10 cellular contexts compared by ENCODE assay signal in genomic region chr1:38044224-38045215, GRCh38. TPM values are rescaled to one million over a fixed set of nuclear protein-coding genes. Genes with fewer than 3 reads are reported as not detected.
A peak's percentile ranks its signal among the peaks of the same experiment; 100 is the strongest.
DNase-seq lines count a peak whose midpoint lies in the region; ATAC-seq, FAIRE-seq and TF ChIP-seq lines count a peak whose summit lies in the region.
"Had no signal": no experiment of that assay in that cellular context is flagged by ENCODE, and none has a peak within 500 bp of the region (broad histone marks: within the 10 kb centered on the region; RNA-seq: fewer than 3 reads in every experiment).

No MANE protein-coding gene starts in this region.

- DNase-seq in A549 (ENCODE audit: low read depth in 1 of 2, low spot score in 1 of 2) (no peak), GM23248 (peak; percentile 17), mesenchymal stem cell (no peak), GM19240 (ENCODE audit: insufficient read length, low spot score) (no peak), NCI-H446 treated with DMSO at 0.1 percent for 48 hours (lab: John Stamatoyannopoulos, UW) (no peak), NOMO-1 treated with dmso at 0.1 percent for 144 hours (lab: John Stamatoyannopoulos, UW; ENCODE audit: unreplicated experiment) (no peak)
- DNase-seq: GF-D8, NCI-H1105 had no signal

- no peaks in the 10 kb centered on the region for H3K79me1 ChIP-seq in mesenchymal stem cell (replicated peaks; ENCODE audit: low read length, poor library complexity, severe bottlenecking)

- no peak overlapping the region for H2BK12ac ChIP-seq in mesenchymal stem cell (ENCODE audit: low read length in 2 of 2)

- no peak for TF ChIP-seq RAD21 in A549 (conservative IDR thresholded peaks at IDR 0.05 in 1 of 2, IDR thresholded peaks at IDR 0.05 in 1 of 2)

- no peak overlapping the region for H3K14ac ChIP-seq in mesenchymal stem cell (ENCODE audit: low read length in 2 of 2)

- H3K18ac ChIP-seq in mesenchymal stem cell (ENCODE audit: low read depth in 1 of 2, low read length in 2 of 2) = no peak overlapping the region

- no peak for TF ChIP-seq POLR2A in A549 (IDR thresholded peaks at IDR 0.05; ENCODE audit: low read length)

- no peak for TF ChIP-seq EP300 in A549 (IDR thresholded peaks at IDR 0.05)

- no peak for FAIRE-seq in A549 (lab: Jason Lieb, UNC)

- H3K4me1 ChIP-seq in A549 (peaks cover 18% of the 10 kb centered on the region; the same call in 2 of the 3 replicates), GM23248 (ENCODE audit: insufficient read depth) (no peaks in the 10 kb centered on the region), mesenchymal stem cell (ENCODE audit: control insufficient read depth, insufficient read depth, low read depth, low read length) (peaks cover 37% of the 10 kb centered on the region)

- peak overlapping the region in 1 of 2 experiments; percentile 84 for H3K23ac ChIP-seq in mesenchymal stem cell (ENCODE audit: low read length in 2 of 2)

- no peak for TF ChIP-seq CTCF in A549 (IDR thresholded peaks at IDR 0.05)
- TF ChIP-seq CTCF in brain (conservative IDR thresholded peaks at IDR 0.05) = no peak

- peak overlapping the region; percentile 33 for H3K4me3 ChIP-seq in A549
- H3K4me3 ChIP-seq in GM23248 = peak overlapping the region; percentile 50
- H3K4me3 ChIP-seq in mesenchymal stem cell (ENCODE audit: insufficient read depth in 1 of 2, low read depth in 1 of 2, low read length in 2 of 2) = peak overlapping the region; percentile 63 to 75

- no peak for ATAC-seq in A549
- ATAC-seq in HG03520 (IDR thresholded peaks at IDR 0.05; ENCODE audit: unreplicated experiment) = no peak

- H4K20me1 ChIP-seq in GM23248 (ENCODE audit: insufficient read depth) = no peaks in the 10 kb centered on the region

- H3F3A ChIP-seq in GM23248 (ENCODE audit: insufficient read depth) = no peaks in the 10 kb centered on the region

- POLR2A ChIA-PET in A549 (lab: Yijun Ruan, JAX) = no interaction called here

- H3K27me3 ChIP-seq in GM23248 (replicated peaks; ENCODE audit: insufficient read depth) = peaks cover 56% of the 10 kb centered on the region
- H3K27me3 ChIP-seq in mesenchymal stem cell (ENCODE audit: control insufficient read depth in 1 of 2, insufficient read depth in 1 of 2, low read length in 2 of 2) = peaks cover 69 to 81% of the 10 kb centered on the region in 2 experiments

- peaks cover 74% of the 10 kb centered on the region for H3K27me3 Mint-ChIP-seq in brain

- 28% methylated on average over 54 of the region's 70 CpGs for WGBS in A549 (ENCODE audit: missing lambda C conversion rate)
- 6 to 7% methylated on average over 59 to 70 of the region's 70 CpGs for WGBS in GM23248 (ENCODE audit: low coverage in 1 of 2, low lambda C conversion rate in 2 of 2, missing lambda C conversion rate in 2 of 2), 2 experiments
- WGBS in mesenchymal stem cell = 2% methylated on average over 55 of the region's 70 CpGs

- no peak overlapping the region for H2AFZ ChIP-seq in GM23248
- no peak overlapping the region for H2AFZ ChIP-seq in mesenchymal stem cell (ENCODE audit: low read depth, low read length)

- H4K8ac ChIP-seq in mesenchymal stem cell (ENCODE audit: low read length) = no peak overlapping the region

- H3K4me2 ChIP-seq in A549 = peak overlapping the region; percentile 99
- H3K4me2 ChIP-seq in GM23248 (ENCODE audit: unreplicated experiment) = peak overlapping the region; percentile 44
- peak overlapping the region; percentile 90 for H3K4me2 ChIP-seq in mesenchymal stem cell (ENCODE audit: low read length, poor library complexity, severe bottlenecking)

- peaks cover 8% of the 10 kb centered on the region for H3K36me3 Mint-ChIP-seq in brain

- H3K9me2 ChIP-seq in GM23248 (ENCODE audit: insufficient read depth) = no peaks in the 10 kb centered on the region

- peak overlapping the region in 3 of 5 experiments; percentile 66 to 90 (median 80) for H3K27ac Mint-ChIP-seq in brain

- H4K91ac ChIP-seq in mesenchymal stem cell (ENCODE audit: low read length) = no peak overlapping the region

- H3K4ac ChIP-seq in mesenchymal stem cell (ENCODE audit: low read depth in 1 of 2, low read length in 2 of 2) = no peak overlapping the region

- H2AK5ac ChIP-seq in mesenchymal stem cell (ENCODE audit: low read length, severe bottlenecking) = no peak overlapping the region

- no peaks in the 10 kb centered on the region for H3K79me2 ChIP-seq in GM23248 (ENCODE audit: insufficient read depth)

- in situ Hi-C loops in GM23248 (cut with MboI) = no loop called here

- H3K27ac ChIP-seq in A549 (no peak overlapping the region), GM23248 (no peak overlapping the region), mesenchymal stem cell (ENCODE audit: low read length, poor library complexity, severe bottlenecking) (no peak overlapping the region)

- H3K4me3 Mint-ChIP-seq in brain = peak overlapping the region; percentile 87 to 92 (median 90)

- H3K36me3 ChIP-seq in GM23248 (ENCODE audit: low read depth) = no peaks in the 10 kb centered on the region
- H3K36me3 ChIP-seq in mesenchymal stem cell (ENCODE audit: control insufficient read depth in 1 of 2, insufficient read depth in 2 of 2, low read depth in 1 of 2, low read length in 2 of 2) = no peaks in the 10 kb centered on the region

- H3K9ac ChIP-seq in GM23248 (no peak overlapping the region), mesenchymal stem cell (ENCODE audit: low read length) (peak overlapping the region; percentile 63)

- H2BK120ac ChIP-seq in mesenchymal stem cell (ENCODE audit: low read depth, low read length) = no peak overlapping the region

- peaks cover 0 to 6% (median 0%) of the 10 kb centered on the region in 5 experiments for H3K9me3 Mint-ChIP-seq in brain

- H2BK15ac ChIP-seq in mesenchymal stem cell (ENCODE audit: low read depth, poor library complexity, severe bottlenecking) = no peak overlapping the region

- CTCF ChIA-PET in A549 (lab: Yijun Ruan, JAX) = interaction anchor here (0.5 to 0.9 kb wide), 3 partner anchors 27 to 955 kb away, joined by 3 to 4 read pairs (median 3); no protein-coding TSS in a partner anchor

- no peak overlapping the region for H2BK5ac ChIP-seq in mesenchymal stem cell (ENCODE audit: low read depth, low read length, poor library complexity, severe bottlenecking)

- H3K9me3 ChIP-seq in A549 = no peaks in the 10 kb centered on the region
- no peaks in the 10 kb centered on the region for H3K9me3 ChIP-seq in GM23248 (ENCODE audit: low read depth)
- no peaks in the 10 kb centered on the region for H3K9me3 ChIP-seq in mesenchymal stem cell (ENCODE audit: control insufficient read depth, low read length)

- peaks cover 65% of the 10 kb centered on the region for H3K4me1 Mint-ChIP-seq in brain

TF ChIP-seq in A549, 52 proteins besides CTCF, POLR2A, EP300 and RAD21:
- TF ChIP-seq POLR2AphosphoS2 (conservative IDR thresholded peaks at IDR 0.05; ENCODE audit: low read length) (no peak), ZFP36 (IDR thresholded peaks at IDR 0.05; ENCODE audit: borderline replicate concordance, partially characterized antibody) (no peak), CBX8 (IDR thresholded peaks at IDR 0.05) (peak; percentile 94), RNF2 (IDR thresholded peaks at IDR 0.05; ENCODE audit: borderline replicate concordance, low read depth) (peak; percentile 93)

RNA-seq across cellular contexts. Expression of gene POU3F1, which starts 2.1 kb away (rescaled TPM):
- polyA plus RNA-seq in A549 (2011; rRNA removed) = not detected in 2 replicates
- polyA plus RNA-seq in A549 (2012; cell fraction: cytosol; rRNA removed) = not detected in 2 replicates
- polyA plus RNA-seq in A549 (2012; cell fraction: nucleus; rRNA removed) = 0.09 TPM in 1 of 2 replicates, not detected in the other
- polyA plus RNA-seq in A549 (2017; fragmentation: RNase III; extraction: RNeasy Plus Mini Kit Qiagen cat#74134 plus additional on column Dnase treatment) = not detected in 3 replicates
- polyA minus RNA-seq in A549 (2011; rRNA and poly(A)+ RNA removed) = not detected in 2 replicates
- total RNA-seq in GM23248 (2014; rRNA removed; shearing (Covaris generic)) = not detected in 2 replicates
- polyA plus RNA-seq in GM23248 (2016; fragmentation: Nextera tagmentation; extraction: Ambion mirVana) = not detected in 2 replicates
- 0.81 TPM for polyA plus RNA-seq in brain (ENCODE audit: insufficient read depth, low read depth, low replicate concordance)
- polyA plus RNA-seq in mesenchymal stem cell (2013, experiment 1 of 2) = not detected
- 0.01 TPM for polyA plus RNA-seq in mesenchymal stem cell (2013, experiment 2 of 2)

RNA-seq across cellular contexts. Expression of gene UTP11, which starts 32.0 kb away (rescaled TPM):
- 27.0 and 37.6 TPM in 2 replicates for polyA plus RNA-seq in A549 (2011; rRNA removed)
- 15.3 and 16.7 TPM in 2 replicates for polyA plus RNA-seq in A549 (2012; cell fraction: cytosol; rRNA removed)
- polyA plus RNA-seq in A549 (2012; cell fraction: nucleus; rRNA removed) = 5.9 and 11.9 TPM in 2 replicates
- 43.1 to 53.1 TPM (median 44.8 TPM) in 3 replicates for polyA plus RNA-seq in A549 (2017; fragmentation: RNase III; extraction: RNeasy Plus Mini Kit Qiagen cat#74134 plus additional on column Dnase treatment)
- polyA minus RNA-seq in A549 (2011; rRNA and poly(A)+ RNA removed) = 7.3 and 10.5 TPM in 2 replicates
- total RNA-seq in GM23248 (2014; rRNA removed; shearing (Covaris generic)) = 25.8 and 37.1 TPM in 2 replicates
- polyA plus RNA-seq in GM23248 (2016; fragmentation: Nextera tagmentation; extraction: Ambion mirVana) = 51.0 and 54.3 TPM in 2 replicates
- 29.6 TPM for polyA plus RNA-seq in brain (ENCODE audit: insufficient read depth, low read depth, low replicate concordance)
- 60.0 TPM for polyA plus RNA-seq in mesenchymal stem cell (2013, experiment 1 of 2)
- 63.6 TPM for polyA plus RNA-seq in mesenchymal stem cell (2013, experiment 2 of 2)

RNA-seq across cellular contexts. Expression of gene FHL3, which starts 39.2 kb away (rescaled TPM):
- 1.4 and 2.0 TPM in 2 replicates for polyA plus RNA-seq in A549 (2011; rRNA removed)
- 3.1 and 4.4 TPM in 2 replicates for polyA plus RNA-seq in A549 (2012; cell fraction: cytosol; rRNA removed)
- polyA plus RNA-seq in A549 (2012; cell fraction: nucleus; rRNA removed) = 5.0 and 6.4 TPM in 2 replicates
- 4.3 to 5.9 TPM (median 5.4 TPM) in 3 replicates for polyA plus RNA-seq in A549 (2017; fragmentation: RNase III; extraction: RNeasy Plus Mini Kit Qiagen cat#74134 plus additional on column Dnase treatment)
- polyA minus RNA-seq in A549 (2011; rRNA and poly(A)+ RNA removed) = 4.4 and 4.6 TPM in 2 replicates
- total RNA-seq in GM23248 (2014; rRNA removed; shearing (Covaris generic)) = 26.9 and 31.7 TPM in 2 replicates
- polyA plus RNA-seq in GM23248 (2016; fragmentation: Nextera tagmentation; extraction: Ambion mirVana) = 44.4 and 48.0 TPM in 2 replicates
- polyA plus RNA-seq in brain (ENCODE audit: insufficient read depth, low read depth, low replicate concordance) = 12.8 TPM
- 54.7 TPM for polyA plus RNA-seq in mesenchymal stem cell (2013, experiment 1 of 2)
- polyA plus RNA-seq in mesenchymal stem cell (2013, experiment 2 of 2) = 53.0 TPM

RNA-seq across cellular contexts. Expression of gene SF3A3, which starts 54.7 kb away (rescaled TPM):
- polyA plus RNA-seq in A549 (2011; rRNA removed) = 53.5 and 62.6 TPM in 2 replicates
- 21.8 and 24.7 TPM in 2 replicates for polyA plus RNA-seq in A549 (2012; cell fraction: cytosol; rRNA removed)
- polyA plus RNA-seq in A549 (2012; cell fraction: nucleus; rRNA removed) = 10.9 and 15.5 TPM in 2 replicates
- 99.2 to 101 TPM (median 101 TPM) in 3 replicates for polyA plus RNA-seq in A549 (2017; fragmentation: RNase III; extraction: RNeasy Plus Mini Kit Qiagen cat#74134 plus additional on column Dnase treatment)
- polyA minus RNA-seq in A549 (2011; rRNA and poly(A)+ RNA removed) = 18.5 and 23.7 TPM in 2 replicates
- 37.9 and 62.3 TPM in 2 replicates for total RNA-seq in GM23248 (2014; rRNA removed; shearing (Covaris generic))
- polyA plus RNA-seq in GM23248 (2016; fragmentation: Nextera tagmentation; extraction: Ambion mirVana) = 63.4 and 72.3 TPM in 2 replicates
- polyA plus RNA-seq in brain (ENCODE audit: insufficient read depth, low read depth, low replicate concordance) = 88.2 TPM
- polyA plus RNA-seq in mesenchymal stem cell (2013, experiment 1 of 2) = 34.6 TPM
- polyA plus RNA-seq in mesenchymal stem cell (2013, experiment 2 of 2) = 33.6 TPM

Comparison
In these comparisons a context has a peak if more than half of its experiments do, and no peak if none do; other contexts are left out.
1. H3K4me2 ChIP-seq: peak in every context shown above with its lines; median percentile 99 in A549; 90 in mesenchymal stem cell; 44 in GM23248.